25 cellular contexts compared by ENCODE assay signal in the genomic region with DNA sequence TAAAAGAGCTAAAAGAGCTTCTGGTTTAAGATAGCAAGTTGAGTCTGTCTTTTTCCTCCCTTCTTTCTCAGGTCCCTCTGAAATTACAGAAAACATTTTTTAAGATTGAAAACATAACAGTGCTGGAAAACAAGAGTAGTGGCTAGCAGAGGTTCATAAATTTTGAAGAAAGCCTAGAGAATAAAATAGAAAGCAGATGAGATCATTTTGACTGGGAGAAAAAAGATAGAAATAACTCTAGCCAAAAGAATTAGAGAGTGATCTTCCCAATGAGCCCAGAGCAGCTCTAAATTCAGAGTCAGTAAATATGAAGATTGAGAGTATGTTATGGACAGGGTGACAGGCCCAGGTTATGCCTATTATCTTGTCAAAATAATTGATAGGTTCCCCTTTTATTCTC. TPM values are rescaled to one million over a fixed set of nuclear protein-coding genes. Genes with fewer than 3 reads are reported as not detected.
"Had no signal": no experiment of that assay in that cellular context is flagged by ENCODE, and none has a peak within 500 bp of the region (broad histone marks: within the 10 kb centered on the region; RNA-seq: fewer than 3 reads in every experiment).

No MANE protein-coding gene starts in this region.

- FAIRE-seq: bronchial epithelial cell, kidney had no signal

- H3K4me3 ChIP-seq: gastroesophageal sphincter, left ventricle myocardium inferior, lower lobe of right lung, spleen, testis, tibial nerve, upper lobe of right lung had no signal

- H3K4me1 ChIP-seq: gastroesophageal sphincter, left ventricle myocardium inferior, lower lobe of right lung, spleen, testis, upper lobe of right lung had no signal

- H3K36me3 ChIP-seq: gastroesophageal sphincter, left ventricle myocardium inferior, lower lobe of right lung, tibial nerve, upper lobe of right lung had no signal

- ATAC-seq: esophagus mucosa; gastroesophageal sphincter; left cardiac atrium; lower lobe of right lung; right cardiac atrium; stimulated activated memory B cell treated with anti-CD40 and anti-IgM and Interleukin-4, amounts not matched to agents 10 μg/mL and 1 μg/mL and 100 μg/mL, for 72 hours; upper lobe of right lung had no signal

- DNase-seq: central memory CD4-positive, alpha-beta T cell; cortex of kidney; effector CD8-positive, alpha-beta T cell; foreskin fibroblast; glutamatergic neuron; kidney; left cardiac atrium; left ventricle myocardium inferior; lower lobe of right lung; mesendoderm; right cardiac atrium; spleen; stimulated activated CD4-positive, alpha-beta T cell treated with anti-CD3 and anti-CD28 coated beads, Interleukin-15, amount 100 ng/mL, for 24 hours; stimulated activated CD4-positive, alpha-beta T cell treated with anti-CD3 and anti-CD28 coated beads, Interleukin-1b, Interleukin-23, amount 100 ng/mL, for 48 hours; stimulated activated CD4-positive, alpha-beta T cell treated with anti-CD3 and anti-CD28 coated beads, Interleukin-4, amount 100 ng/mL, for 24 hours; testis; upper lobe of right lung had no signal

- H3K9me3 ChIP-seq: gastroesophageal sphincter, left ventricle myocardium inferior, lower lobe of right lung, spleen, testis, tibial nerve, upper lobe of right lung had no signal

- H3K27ac ChIP-seq: gastroesophageal sphincter, left ventricle myocardium inferior, lower lobe of right lung, testis, upper lobe of right lung had no signal

- H3K27me3 ChIP-seq: dorsolateral prefrontal cortex, gastroesophageal sphincter, spleen, testis, tibial nerve, upper lobe of right lung had no signal

RNA-seq across cellular contexts. Expression of gene ATP8B4, which starts 41.8 kb away (rescaled TPM):
- total RNA-seq: chondrocyte, osteocyte had no signal
